19 cellular contexts compared by ENCODE assay signal in genomic region chr6:56055066-56055465, GRCh38.
DNase-seq lines count a peak whose midpoint lies in the region; ATAC-seq and TF ChIP-seq lines count a peak whose summit lies in the region.
"Had no signal": no experiment of that assay in that cellular context is flagged by ENCODE, and none has a peak within 500 bp of the region (broad histone marks: within the 10 kb centered on the region; RNA-seq: fewer than 3 reads in every experiment).

No MANE protein-coding gene starts in this region.

- no peak overlapping the region for H3K9ac ChIP-seq in smooth muscle cell (ENCODE audit: low read depth)

- CTCF ChIA-PET in PC-9 (lab: Charles Lee): no interaction called here

- H3K9me3 ChIP-seq in smooth muscle cell (replicated peaks; ENCODE audit: low read depth): no peaks in the 10 kb centered on the region
- H3K9me3 ChIP-seq in PC-9 (ENCODE audit: insufficient read depth, low read depth): 0 out of 2 replicates have a peak, but pooled peaks cover 2% of the 10 kb centered on the region
- H3K9me3 ChIP-seq: BE2C had no signal

- H3K79me2 ChIP-seq in smooth muscle cell (ENCODE audit: low read depth) (no peaks in the 10 kb centered on the region), PC-9 (ENCODE audit: low read depth) (no peaks in the 10 kb centered on the region)

- DNase-seq in amniotic stem cell (lab: John Stamatoyannopoulos, UW) (peak; percentile 34), chondrocyte (ENCODE audit: low spot score) (no peak), fibroblast of the aortic adventitia (ENCODE audit: low read depth) (peak; percentile 26), smooth muscle cell (lab: John Stamatoyannopoulos, UW; ENCODE audit: unreplicated experiment) (no peak), PC-9 (no peak), kidney tubule cell (ENCODE audit: low spot score) (no peak)
- no peak for DNase-seq in natural killer cell treated with Interleukin-12 subunit alpha and Interleukin-12 subunit beta and Interleukin-15 and Interleukin-18, amount 100 ng/mL, for 72 hours (ENCODE audit: low spot score)
- DNase-seq: ACHN; BE2C; C1 segment of cervical spinal cord; CD4-positive, CD25-positive, alpha-beta regulatory T cell; CD8-positive, alpha-beta memory T cell; COR-L47; GDM1; HFFc6; IMR-90 had no signal

- peak overlapping the region; percentile 26 for H3K27ac ChIP-seq in smooth muscle cell (ENCODE audit: low read depth)
- H3K27ac ChIP-seq in PC-9: no peak overlapping the region

- H3K36me3 Mint-ChIP-seq in chondrocyte (ENCODE audit: low read depth): peaks cover 4% of the 10 kb centered on the region
- no peaks in the 10 kb centered on the region for H3K36me3 Mint-ChIP-seq in natural killer cell treated with Interleukin-12 subunit alpha and Interleukin-12 subunit beta and Interleukin-15 and Interleukin-18, amount 100 ng/mL, for 72 hours
- H3K36me3 Mint-ChIP-seq: CD4-positive, CD25-positive, alpha-beta regulatory T cell; CD8-positive, alpha-beta memory T cell had no signal

- H3K36me3 ChIP-seq in smooth muscle cell (ENCODE audit: low read depth): no peaks in the 10 kb centered on the region
- no peaks in the 10 kb centered on the region for H3K36me3 ChIP-seq in PC-9 (ENCODE audit: low read depth)
- H3K36me3 ChIP-seq: BE2C had no signal

- BruUV-seq in PC-9 (replicated peaks; lab: Mats Ljungman, UMichigan): no TSS peak

- H3K4me3 Mint-ChIP-seq in chondrocyte (ENCODE audit: unreplicated experiment): no peak overlapping the region
- H3K4me3 Mint-ChIP-seq in natural killer cell treated with Interleukin-12 subunit alpha and Interleukin-12 subunit beta and Interleukin-15 and Interleukin-18, amount 100 ng/mL, for 72 hours: no peak overlapping the region
- H3K4me3 Mint-ChIP-seq: CD4-positive, CD25-positive, alpha-beta regulatory T cell; GM23338; HFFc6 had no signal

- TF ChIP-seq CTCF in chondrocyte (IDR thresholded peaks at IDR 0.05): no peak
- no peak for TF ChIP-seq CTCF in fibroblast of the aortic adventitia (IDR thresholded peaks at IDR 0.05; ENCODE audit: insufficient read depth, low read length)
- TF ChIP-seq CTCF in smooth muscle cell (IDR thresholded peaks at IDR 0.05; ENCODE audit: borderline replicate concordance, insufficient read depth, poor library complexity, severe bottlenecking): no peak
- no peak for TF ChIP-seq CTCF in PC-9 (conservative IDR thresholded peaks at IDR 0.05)

- H3K9me2 ChIP-seq in PC-9 (ENCODE audit: insufficient read depth): no peaks in the 10 kb centered on the region

- WGBS in smooth muscle cell (ENCODE audit: low lambda C conversion rate): 37% methylated on average over 5 of the region's 5 CpGs

- H3K9me3 Mint-ChIP-seq in chondrocyte (ENCODE audit: low read depth): no peaks in the 10 kb centered on the region
- peaks cover 6% of the 10 kb centered on the region for H3K9me3 Mint-ChIP-seq in natural killer cell treated with Interleukin-12 subunit alpha and Interleukin-12 subunit beta and Interleukin-15 and Interleukin-18, amount 100 ng/mL, for 72 hours
- H3K9me3 Mint-ChIP-seq: GM23338, HFFc6 had no signal

- intact Hi-C loops in PC-9 (cut with micrococcal nuclease; ENCODE audit: unreplicated experiment): no loop called here

- H3K4me1 ChIP-seq in smooth muscle cell (ENCODE audit: low read depth) (peaks cover 6% of the 10 kb centered on the region), PC-9 (replicated peaks; ENCODE audit: insufficient read depth) (no peaks in the 10 kb centered on the region)
- H3K4me1 ChIP-seq: BE2C had no signal

- H3K27me3 ChIP-seq in smooth muscle cell (ENCODE audit: low read depth) (no peaks in the 10 kb centered on the region), PC-9 (ENCODE audit: insufficient read depth, low read depth) (no peaks in the 10 kb centered on the region)
- H3K27me3 ChIP-seq: BE2C had no signal

- H3K4me1 Mint-ChIP-seq in chondrocyte (ENCODE audit: low read depth): peaks cover 58% of the 10 kb centered on the region
- no peaks in the 10 kb centered on the region for H3K4me1 Mint-ChIP-seq in natural killer cell treated with Interleukin-12 subunit alpha and Interleukin-12 subunit beta and Interleukin-15 and Interleukin-18, amount 100 ng/mL, for 72 hours (ENCODE audit: low read depth in 2 of 2)
- H3K4me1 Mint-ChIP-seq: CD4-positive, CD25-positive, alpha-beta regulatory T cell; CD8-positive, alpha-beta memory T cell had no signal

- H3K4me2 ChIP-seq in smooth muscle cell (peak overlapping the region; percentile 59), PC-9 (no peak overlapping the region)
- H3K4me2 ChIP-seq: GM23338 had no signal

- ATAC-seq in HG02571 (IDR thresholded peaks at IDR 0.05; ENCODE audit: unreplicated experiment): no peak
- ATAC-seq in natural killer cell treated with Interleukin-12 subunit alpha and Interleukin-12 subunit beta and Interleukin-15 and Interleukin-18, amount 100 ng/mL, for 72 hours: no peak
- ATAC-seq: GM23338, HCT116 had no signal

- peak overlapping the region; percentile 29 for H2AFZ ChIP-seq in smooth muscle cell (ENCODE audit: low read depth)
- H2AFZ ChIP-seq in PC-9: no peak overlapping the region
- H2AFZ ChIP-seq: GM23338 had no signal

- H3F3A ChIP-seq in smooth muscle cell (ENCODE audit: low read depth) (peaks cover 6% of the 10 kb centered on the region), PC-9 (ENCODE audit: insufficient read depth, low read depth) (no peaks in the 10 kb centered on the region)

- H3K27ac Mint-ChIP-seq in chondrocyte (ENCODE audit: unreplicated experiment): peak overlapping the region; percentile 68
- no peak overlapping the region for H3K27ac Mint-ChIP-seq in natural killer cell treated with Interleukin-12 subunit alpha and Interleukin-12 subunit beta and Interleukin-15 and Interleukin-18, amount 100 ng/mL, for 72 hours
- H3K27ac Mint-ChIP-seq: CD4-positive, CD25-positive, alpha-beta regulatory T cell; CD8-positive, alpha-beta memory T cell; GM23338; HFFc6 had no signal

- no peaks in the 10 kb centered on the region for H3K27me3 Mint-ChIP-seq in chondrocyte (ENCODE audit: low read depth)
- H3K27me3 Mint-ChIP-seq in natural killer cell treated with Interleukin-12 subunit alpha and Interleukin-12 subunit beta and Interleukin-15 and Interleukin-18, amount 100 ng/mL, for 72 hours: no peaks in the 10 kb centered on the region
- H3K27me3 Mint-ChIP-seq: CD4-positive, CD25-positive, alpha-beta regulatory T cell; CD8-positive, alpha-beta memory T cell had no signal

- H4K20me1 ChIP-seq in smooth muscle cell (ENCODE audit: low read depth) (no peaks in the 10 kb centered on the region), PC-9 (ENCODE audit: insufficient read depth) (no peaks in the 10 kb centered on the region)

- POLR2A ChIA-PET in PC-9 (lab: Charles Lee; ENCODE audit: unreplicated experiment): no interaction called here

- H3K4me3 ChIP-seq in fibroblast of the aortic adventitia (ENCODE audit: low read depth, low read length) (no peak overlapping the region), smooth muscle cell (no peak overlapping the region), PC-9 (no peak overlapping the region)
- H3K4me3 ChIP-seq: GM23338 had no signal

Comparison
In these comparisons a context has a peak if more than half of its experiments do, and no peak if none do; other contexts are left out.
1. DNase-seq: peak in amniotic stem cell (single experiment) and fibroblast of the aortic adventitia (single experiment); none in chondrocyte (single experiment), smooth muscle cell (single experiment), natural killer cell treated with Interleukin-12 subunit alpha and Interleukin-12 subunit beta and Interleukin-15 and Interleukin-18, amount 100 ng/mL, for 72 hours (single experiment), PC-9 (0 of 2) and kidney tubule cell (single experiment).